14 cellular contexts compared by ENCODE assay signal in genomic region chr7:72183835-72184234, GRCh38.
A peak's percentile ranks its signal among the peaks of the same experiment; 100 is the strongest.
DNase-seq lines count a peak whose midpoint lies in the region; ATAC-seq and TF ChIP-seq lines count a peak whose summit lies in the region.
"Had no signal": no experiment of that assay in that cellular context is flagged by ENCODE, and none has a peak within 500 bp of the region (broad histone marks: within the 10 kb centered on the region; RNA-seq: fewer than 3 reads in every experiment).

No MANE protein-coding gene starts in this region.

- H3F3A ChIP-seq in DOHH2 (ENCODE audit: control insufficient read depth, insufficient read depth) = no peaks in the 10 kb centered on the region

- H3K27me3 ChIP-seq in A673 (replicated peaks; ENCODE audit: insufficient read depth, low read depth, low read length, poor library complexity) (no peaks in the 10 kb centered on the region), DOHH2 (ENCODE audit: control insufficient read depth, low read length) (no peaks in the 10 kb centered on the region)

- H3K4me3 ChIP-seq in A673 (ENCODE audit: low read depth, low read length, poor library complexity, severe bottlenecking) (no peak overlapping the region), DOHH2 (ENCODE audit: low read length) (no peak overlapping the region)

- no peaks in the 10 kb centered on the region for H3K79me2 ChIP-seq in DOHH2 (ENCODE audit: control insufficient read depth, low read length)

- no peaks in the 10 kb centered on the region for H3K4me1 Mint-ChIP-seq in endothelial cell (ENCODE audit: unreplicated experiment)
- no peaks in the 10 kb centered on the region for H3K4me1 Mint-ChIP-seq in natural killer cell treated with Interleukin-12 subunit alpha and Interleukin-12 subunit beta and Interleukin-15 and Interleukin-18, amount 100 ng/mL, for 72 hours (ENCODE audit: low read depth in 2 of 2)
- H3K4me1 Mint-ChIP-seq in activated CD4-positive, alpha-beta T cell treated with anti-CD3 and anti-CD28 coated beads, Interleukin-2, amount 10 ng/mL, durations not matched to agents 7 days and 5 days = no peaks in the 10 kb centered on the region
- H3K4me1 Mint-ChIP-seq: CD8-positive, alpha-beta memory T cell had no signal

- BruUV-seq in A673 (replicated peaks; lab: Mats Ljungman, UMichigan) = no TSS peak

- DNase-seq in A673 (ENCODE audit: low spot score) = no peak
- DNase-seq in NCI-H460 (ENCODE audit: extremely low read depth, low read depth) = peak; percentile 5
- peak; percentile 35 for DNase-seq in endothelial cell (ENCODE audit: low spot score)
- DNase-seq in DMS114 treated with DMSO at 0.1 percent for 48 hours (lab: John Stamatoyannopoulos, UW; ENCODE audit: unreplicated experiment) = no peak
- no peak for DNase-seq in natural killer cell treated with Interleukin-12 subunit alpha and Interleukin-12 subunit beta and Interleukin-15 and Interleukin-18, amount 100 ng/mL, for 72 hours (ENCODE audit: low spot score)
- DNase-seq in activated CD4-positive, alpha-beta T cell treated with anti-CD3 and anti-CD28 coated beads, Interleukin-2, amount 10 ng/mL, durations not matched to agents 7 days and 5 days = no peak
- DNase-seq: activated CD4-positive, alpha-beta T cell treated with anti-CD3 and anti-CD28 coated beads, Interleukin-2, amount 50 U/mL, for 4 hours; activated naive CD4-positive, alpha-beta T cell treated with anti-CD3 and anti-CD28 coated beads, Interleukin-2, amount 50 U/mL, for 16 hours; CD8-positive, alpha-beta memory T cell; hypothalamus; midbrain; SW 1271 had no signal

- H3K9me2 ChIP-seq in DOHH2 (replicated peaks; ENCODE audit: control insufficient read depth, low read length) = no peaks in the 10 kb centered on the region

- TF ChIP-seq CTCF in A673 (conservative IDR thresholded peaks at IDR 0.05; ENCODE audit: low read depth, low read length) = 0 out of 2 replicates have a peak, but pooled peaks have one; percentile 19
- peak; percentile 63 for TF ChIP-seq CTCF in DOHH2 (IDR thresholded peaks at IDR 0.05; ENCODE audit: low read depth, low read length, poor library complexity, severe bottlenecking)
- TF ChIP-seq CTCF in endothelial cell (IDR thresholded peaks at IDR 0.05; ENCODE audit: unreplicated experiment) = peak; percentile 73

- POLR2A ChIA-PET in A673 (lab: Charles Lee; ENCODE audit: low non-redundant PET) = no interaction called here
- POLR2A ChIA-PET in activated CD4-positive, alpha-beta T cell treated with anti-CD3 and anti-CD28 coated beads, Interleukin-2, amount 10 ng/mL, durations not matched to agents 7 days and 5 days (lab: Charles Lee) = no interaction called here

- H4K20me1 ChIP-seq in DOHH2 (ENCODE audit: control insufficient read depth, insufficient read depth, low read depth, low read length) = no peaks in the 10 kb centered on the region

- no peak overlapping the region for H3K4me3 Mint-ChIP-seq in endothelial cell (ENCODE audit: unreplicated experiment)
- no peak overlapping the region for H3K4me3 Mint-ChIP-seq in natural killer cell treated with Interleukin-12 subunit alpha and Interleukin-12 subunit beta and Interleukin-15 and Interleukin-18, amount 100 ng/mL, for 72 hours
- H3K4me3 Mint-ChIP-seq in activated CD4-positive, alpha-beta T cell treated with anti-CD3 and anti-CD28 coated beads, Interleukin-2, amount 10 ng/mL, durations not matched to agents 7 days and 5 days = no peak overlapping the region
- H3K4me3 Mint-ChIP-seq: CD8-positive, alpha-beta memory T cell had no signal

- no peak for ATAC-seq in GM18858 (IDR thresholded peaks at IDR 0.05; ENCODE audit: unreplicated experiment)
- no peak for ATAC-seq in natural killer cell treated with Interleukin-12 subunit alpha and Interleukin-12 subunit beta and Interleukin-15 and Interleukin-18, amount 100 ng/mL, for 72 hours

- no peaks in the 10 kb centered on the region for H3K36me3 ChIP-seq in A673 (ENCODE audit: insufficient read depth, low read length, poor library complexity, severe bottlenecking)
- no peaks in the 10 kb centered on the region for H3K36me3 ChIP-seq in DOHH2 (ENCODE audit: control insufficient read depth, low read length)

- no peaks in the 10 kb centered on the region for H3K4me1 ChIP-seq in A673 (ENCODE audit: insufficient read depth, low read length, poor library complexity, severe bottlenecking)
- no peaks in the 10 kb centered on the region for H3K4me1 ChIP-seq in DOHH2 (ENCODE audit: control insufficient read depth, low read length)

- no peaks in the 10 kb centered on the region for H3K27me3 Mint-ChIP-seq in endothelial cell (ENCODE audit: unreplicated experiment)
- H3K27me3 Mint-ChIP-seq in natural killer cell treated with Interleukin-12 subunit alpha and Interleukin-12 subunit beta and Interleukin-15 and Interleukin-18, amount 100 ng/mL, for 72 hours = no peaks in the 10 kb centered on the region
- H3K27me3 Mint-ChIP-seq in activated CD4-positive, alpha-beta T cell treated with anti-CD3 and anti-CD28 coated beads, Interleukin-2, amount 10 ng/mL, durations not matched to agents 7 days and 5 days = no peaks in the 10 kb centered on the region

- H3K27ac Mint-ChIP-seq in endothelial cell (ENCODE audit: unreplicated experiment) = no peak overlapping the region
- no peak overlapping the region for H3K27ac Mint-ChIP-seq in natural killer cell treated with Interleukin-12 subunit alpha and Interleukin-12 subunit beta and Interleukin-15 and Interleukin-18, amount 100 ng/mL, for 72 hours
- no peak overlapping the region for H3K27ac Mint-ChIP-seq in activated CD4-positive, alpha-beta T cell treated with anti-CD3 and anti-CD28 coated beads, Interleukin-2, amount 10 ng/mL, durations not matched to agents 7 days and 5 days
- H3K27ac Mint-ChIP-seq: CD8-positive, alpha-beta memory T cell had no signal

- H3K36me3 Mint-ChIP-seq in endothelial cell (ENCODE audit: low read depth, unreplicated experiment) = no peaks in the 10 kb centered on the region
- H3K36me3 Mint-ChIP-seq in natural killer cell treated with Interleukin-12 subunit alpha and Interleukin-12 subunit beta and Interleukin-15 and Interleukin-18, amount 100 ng/mL, for 72 hours = no peaks in the 10 kb centered on the region
- H3K36me3 Mint-ChIP-seq in activated CD4-positive, alpha-beta T cell treated with anti-CD3 and anti-CD28 coated beads, Interleukin-2, amount 10 ng/mL, durations not matched to agents 7 days and 5 days (ENCODE audit: low read depth) = no peaks in the 10 kb centered on the region
- H3K36me3 Mint-ChIP-seq: CD8-positive, alpha-beta memory T cell had no signal

- H3K27ac ChIP-seq in A673 (ENCODE audit: low read depth, low read length, poor library complexity, severe bottlenecking) (no peak overlapping the region), DOHH2 (ENCODE audit: low read depth, low read length) (no peak overlapping the region)

- peaks cover 7% of the 10 kb centered on the region for H3K9me3 ChIP-seq in A673 (ENCODE audit: low read depth, low read length, poor library complexity, severe bottlenecking)
- H3K9me3 ChIP-seq in DOHH2 (ENCODE audit: control insufficient read depth, insufficient read depth, low read length) = no peaks in the 10 kb centered on the region

- intact Hi-C loops in A673 (cut with micrococcal nuclease; ENCODE audit: unreplicated experiment) = no loop called here

- CTCF ChIA-PET in A673 (lab: Charles Lee) = no interaction called here
- CTCF ChIA-PET in activated CD4-positive, alpha-beta T cell treated with anti-CD3 and anti-CD28 coated beads, Interleukin-2, amount 10 ng/mL, durations not matched to agents 7 days and 5 days (lab: Charles Lee) = no interaction called here

- H3K9me3 Mint-ChIP-seq in endothelial cell (ENCODE audit: unreplicated experiment) = no peaks in the 10 kb centered on the region
- no peaks in the 10 kb centered on the region for H3K9me3 Mint-ChIP-seq in natural killer cell treated with Interleukin-12 subunit alpha and Interleukin-12 subunit beta and Interleukin-15 and Interleukin-18, amount 100 ng/mL, for 72 hours
- peaks cover 6% of the 10 kb centered on the region for H3K9me3 Mint-ChIP-seq in activated CD4-positive, alpha-beta T cell treated with anti-CD3 and anti-CD28 coated beads, Interleukin-2, amount 10 ng/mL, durations not matched to agents 7 days and 5 days

- H3K4me2 ChIP-seq in DOHH2 (ENCODE audit: low read length) = no peak overlapping the region

Comparison
In these comparisons a context has a peak if more than half of its experiments do, and no peak if none do; other contexts are left out.
1. DNase-seq: peak in NCI-H460 (single experiment) and endothelial cell (single experiment); none in A673 (single experiment), DMS114 treated with DMSO at 0.1 percent for 48 hours (single experiment), natural killer cell treated with Interleukin-12 subunit alpha and Interleukin-12 subunit beta and Interleukin-15 and Interleukin-18, amount 100 ng/mL, for 72 hours (single experiment) and activated CD4-positive, alpha-beta T cell treated with anti-CD3 and anti-CD28 coated beads, Interleukin-2, amount 10 ng/mL, durations not matched to agents 7 days and 5 days (single experiment).
2. CTCF ChIP-seq: peak in every context shown above with its lines; median percentile 73 in endothelial cell; 63 in DOHH2; 19 in A673.